Comparison of ENCODE assay signal across 8 cellular contexts in the genomic region with DNA sequence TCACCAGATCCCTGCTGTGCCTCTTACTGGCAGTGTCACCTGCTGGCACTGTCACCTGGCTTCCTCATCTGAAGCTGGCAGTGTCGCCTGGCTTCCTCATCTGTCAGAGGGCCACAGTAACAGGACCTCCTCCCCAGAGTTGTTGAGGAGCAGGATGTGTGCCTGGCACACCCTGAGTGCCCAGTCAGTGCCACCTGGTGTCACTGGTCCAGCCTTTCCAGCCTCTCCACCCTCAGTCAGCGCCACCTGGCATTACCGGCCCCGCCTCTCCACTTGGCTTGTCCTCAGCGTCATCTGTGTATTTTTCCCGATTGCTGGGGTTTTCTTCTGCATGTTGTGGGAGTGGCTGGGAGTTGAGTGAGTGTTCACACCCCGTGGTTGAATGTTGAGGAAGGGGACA. TPM values are rescaled to one million over a fixed set of nuclear protein-coding genes. Genes with fewer than 3 reads are reported as not detected.
A peak's percentile ranks its signal among the peaks of the same experiment; 100 is the strongest.
DNase-seq lines count a peak whose midpoint lies in the region; ATAC-seq, FAIRE-seq and TF ChIP-seq lines count a peak whose summit lies in the region.

No MANE protein-coding gene starts in this region.

- no TSS peak for BruUV-seq in PC-9 (replicated peaks; lab: Mats Ljungman, UMichigan)

- H3K27me3 ChIP-seq in BLaER1 (no peaks in the 10 kb centered on the region), PC-9 (ENCODE audit: insufficient read depth, low read depth) (no peaks in the 10 kb centered on the region), left lung (no peaks in the 10 kb centered on the region)

- H3F3A ChIP-seq in PC-9 (ENCODE audit: insufficient read depth, low read depth): peaks cover 55% of the 10 kb centered on the region

- no peak overlapping the region for H3K9ac ChIP-seq in BLaER1

- peaks cover 58% of the 10 kb centered on the region for H3K4me1 ChIP-seq in BLaER1
- peaks cover 56% of the 10 kb centered on the region for H3K4me1 ChIP-seq in PC-9 (replicated peaks; ENCODE audit: insufficient read depth)
- peaks cover 23 to 65% of the 10 kb centered on the region in 2 donors for H3K4me1 ChIP-seq in left lung

- H3K79me2 ChIP-seq in PC-9 (ENCODE audit: low read depth): peaks cover 96% of the 10 kb centered on the region

- DNase-seq in DMS53 treated with DMSO at 0.1 percent for 48 hours (lab: John Stamatoyannopoulos, UW; ENCODE audit: unreplicated experiment) (peak; percentile 85), PC-9 (peak in 1 of 2 experiments; percentile 12), left lung (peak in 1 of 2 donors; percentile 77), urothelium cell line (ENCODE audit: low spot score) (no peak), pons (ENCODE audit: low spot score) (no peak)
- DNase-seq in activated T-cell treated with anti-CD3 and anti-CD28 coated beads, Interleukin-2, amount 50 U/mL, for 48 hours: no peak

- H3K27ac ChIP-seq in BLaER1 (no peak overlapping the region), PC-9 (0 out of 2 replicates have a peak overlapping the region, but pooled peaks have one; percentile 18), left lung (peak overlapping the region; percentile 6 to 35)

- TF ChIP-seq CTCF in PC-9 (conservative IDR thresholded peaks at IDR 0.05): no peak
- TF ChIP-seq CTCF in left lung (IDR thresholded peaks at IDR 0.05): no peak

- H3K4me2 ChIP-seq in BLaER1 (peak overlapping the region; percentile 46), PC-9 (no peak overlapping the region)

- intact Hi-C loops in PC-9 (cut with micrococcal nuclease; ENCODE audit: unreplicated experiment) (loop anchor here (1.0 to 5.0 kb wide), 3 partner anchors 11 to 235 kb away; no protein-coding TSS in a partner anchor), left lung (cut with DNase I) (no loop called here)

- no peaks in the 10 kb centered on the region for H3K9me3 ChIP-seq in BLaER1
- H3K9me3 ChIP-seq in PC-9 (ENCODE audit: insufficient read depth, low read depth): no peaks in the 10 kb centered on the region
- H3K9me3 ChIP-seq in left lung: no peaks in the 10 kb centered on the region

- peaks cover 100% of the 10 kb centered on the region for H4K20me1 ChIP-seq in BLaER1
- peaks cover 36% of the 10 kb centered on the region for H4K20me1 ChIP-seq in PC-9 (ENCODE audit: insufficient read depth)

- no peak for FAIRE-seq in urothelium cell line (lab: Jason Lieb, UNC)

- peak; percentile 84 for ATAC-seq in left lung
- ATAC-seq in HG02759 (IDR thresholded peaks at IDR 0.05; ENCODE audit: unreplicated experiment): no peak

- POLR2A ChIA-PET in PC-9 (lab: Charles Lee; ENCODE audit: unreplicated experiment): no interaction called here

- H3K4me3 ChIP-seq in BLaER1 (no peak overlapping the region), PC-9 (no peak overlapping the region), left lung (no peak overlapping the region)

- no peaks in the 10 kb centered on the region for H3K9me2 ChIP-seq in PC-9 (ENCODE audit: insufficient read depth)

- no peak overlapping the region for H2AFZ ChIP-seq in PC-9

- CTCF ChIA-PET in PC-9 (lab: Charles Lee): interaction anchor here (0.6 to 2.3 kb wide), 6 partner anchors 8 to 271 kb away, joined by 3 to 18 read pairs (median 4); no protein-coding TSS in a partner anchor

- H3K36me3 ChIP-seq in BLaER1 (peaks cover 74% of the 10 kb centered on the region), PC-9 (ENCODE audit: low read depth) (peaks cover 19% of the 10 kb centered on the region), left lung (peaks cover 0 to 7% of the 10 kb centered on the region in 2 donors)

RNA-seq across cellular contexts. Expression of a gene that starts 37.9 kb away (rescaled TPM):
- total RNA-seq in PC-9 (2021): 86.3 and 109 TPM in 2 replicates
- 10 to 100 TPM; 57.4 to 77.3 TPM for total RNA-seq in left lung
